Comparison of ENCODE assay signal across 1 cellular context in the genomic region with DNA sequence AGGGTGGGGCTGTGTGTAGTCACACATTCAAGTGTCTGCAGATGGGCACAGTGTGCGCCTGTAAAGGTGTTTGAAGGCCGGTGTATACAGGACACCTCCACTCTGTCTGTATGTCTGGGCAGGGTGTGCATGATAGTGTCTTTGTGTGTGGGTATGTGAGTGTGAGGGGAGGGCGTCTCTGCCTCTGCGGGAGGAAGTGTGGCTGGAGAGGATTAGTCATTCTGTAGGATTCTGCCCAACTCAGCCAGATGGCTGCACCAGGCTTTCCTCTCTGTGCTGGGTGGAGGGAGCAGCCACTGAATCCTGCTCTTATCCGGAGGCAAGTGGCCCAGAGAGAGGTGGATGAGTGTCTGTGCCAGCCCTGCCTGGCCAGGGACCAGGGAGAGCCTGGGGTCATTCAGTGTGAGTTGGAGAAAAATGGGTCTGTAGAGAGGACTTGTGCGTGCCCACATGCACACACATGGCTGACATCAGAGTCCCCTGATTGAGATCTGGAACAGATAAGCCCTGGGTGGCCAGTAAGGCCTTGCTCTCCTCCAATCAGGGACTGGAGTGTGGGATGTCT.
TF ChIP-seq lines count a peak whose summit lies in the region.

No MANE protein-coding gene starts in this region.

TF ChIP-seq in HEK293, 187 proteins besides CTCF, POLR2A, EP300 and RAD21 (continued from another document and continues in another):
- TF ChIP-seq PRDM4 (tag by site-specific recombination; IDR thresholded peaks at IDR 0.05), result peak; percentile 10; the same call in 1 of the 2 replicates
- TF ChIP-seq ZFHX2 (tag by site-specific recombination; conservative IDR thresholded peaks at IDR 0.05), result peak; percentile 81
- TF ChIP-seq GLIS2 (tag by site-specific recombination; IDR thresholded peaks at IDR 0.05), result peak; percentile 95
- TF ChIP-seq, protein P1, sequence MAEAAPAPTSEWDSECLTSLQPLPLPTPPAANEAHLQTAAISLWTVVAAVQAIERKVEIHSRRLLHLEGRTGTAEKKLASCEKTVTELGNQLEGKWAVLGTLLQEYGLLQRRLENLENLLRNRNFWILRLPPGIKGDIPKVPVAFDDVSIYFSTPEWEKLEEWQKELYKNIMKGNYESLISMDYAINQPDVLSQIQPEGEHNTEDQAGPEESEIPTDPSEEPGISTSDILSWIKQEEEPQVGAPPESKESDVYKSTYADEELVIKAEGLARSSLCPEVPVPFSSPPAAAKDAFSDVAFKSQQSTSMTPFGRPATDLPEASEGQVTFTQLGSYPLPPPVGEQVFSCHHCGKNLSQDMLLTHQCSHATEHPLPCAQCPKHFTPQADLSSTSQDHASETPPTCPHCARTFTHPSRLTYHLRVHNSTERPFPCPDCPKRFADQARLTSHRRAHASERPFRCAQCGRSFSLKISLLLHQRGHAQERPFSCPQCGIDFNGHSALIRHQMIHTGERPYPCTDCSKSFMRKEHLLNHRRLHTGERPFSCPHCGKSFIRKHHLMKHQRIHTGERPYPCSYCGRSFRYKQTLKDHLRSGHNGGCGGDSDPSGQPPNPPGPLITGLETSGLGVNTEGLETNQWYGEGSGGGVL (tag by site-specific recombination; IDR thresholded peaks at IDR 0.05), result peak; percentile 85
- TF ChIP-seq ZNF335 (tag by site-specific recombination; conservative IDR thresholded peaks at IDR 0.05), result peak; percentile 53
- peak; percentile 37; the same call in 1 of the 2 replicates for TF ChIP-seq KLF7 (tag by site-specific recombination; IDR thresholded peaks at IDR 0.05; ENCODE audit: borderline replicate concordance)
- no peak for TF ChIP-seq ZNF157 (tag by site-specific recombination; IDR thresholded peaks at IDR 0.05)
- TF ChIP-seq, protein P2, sequence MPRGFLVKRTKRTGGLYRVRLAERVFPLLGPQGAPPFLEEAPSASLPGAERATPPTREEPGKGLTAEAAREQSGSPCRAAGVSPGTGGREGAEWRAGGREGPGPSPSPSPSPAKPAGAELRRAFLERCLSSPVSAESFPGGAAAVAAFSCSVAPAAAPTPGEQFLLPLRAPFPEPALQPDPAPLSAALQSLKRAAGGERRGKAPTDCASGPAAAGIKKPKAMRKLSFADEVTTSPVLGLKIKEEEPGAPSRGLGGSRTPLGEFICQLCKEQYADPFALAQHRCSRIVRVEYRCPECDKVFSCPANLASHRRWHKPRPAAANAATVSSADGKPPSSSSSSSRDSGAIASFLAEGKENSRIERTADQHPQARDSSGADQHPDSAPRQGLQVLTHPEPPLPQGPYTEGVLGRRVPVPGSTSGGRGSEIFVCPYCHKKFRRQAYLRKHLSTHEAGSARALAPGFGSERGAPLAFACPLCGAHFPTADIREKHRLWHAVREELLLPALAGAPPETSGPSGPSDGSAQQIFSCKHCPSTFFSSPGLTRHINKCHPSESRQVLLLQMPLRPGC (tag by site-specific recombination; IDR thresholded peaks at IDR 0.05), result peak; percentile 99
- peak; percentile 26; the same call in 1 of the 2 replicates for TF ChIP-seq ZNF18 (tag by site-specific recombination; IDR thresholded peaks at IDR 0.05)
- no peak for TF ChIP-seq ZNF501 (tag by site-specific recombination; IDR thresholded peaks at IDR 0.05)
- peak; percentile 43; the same call in 1 of the 2 replicates for TF ChIP-seq ZNF2 (tag by site-specific recombination; IDR thresholded peaks at IDR 0.05)
- TF ChIP-seq ZEB2 (tag by site-specific recombination; IDR thresholded peaks at IDR 0.05), result peak; percentile 66
- TF ChIP-seq, protein P3, sequence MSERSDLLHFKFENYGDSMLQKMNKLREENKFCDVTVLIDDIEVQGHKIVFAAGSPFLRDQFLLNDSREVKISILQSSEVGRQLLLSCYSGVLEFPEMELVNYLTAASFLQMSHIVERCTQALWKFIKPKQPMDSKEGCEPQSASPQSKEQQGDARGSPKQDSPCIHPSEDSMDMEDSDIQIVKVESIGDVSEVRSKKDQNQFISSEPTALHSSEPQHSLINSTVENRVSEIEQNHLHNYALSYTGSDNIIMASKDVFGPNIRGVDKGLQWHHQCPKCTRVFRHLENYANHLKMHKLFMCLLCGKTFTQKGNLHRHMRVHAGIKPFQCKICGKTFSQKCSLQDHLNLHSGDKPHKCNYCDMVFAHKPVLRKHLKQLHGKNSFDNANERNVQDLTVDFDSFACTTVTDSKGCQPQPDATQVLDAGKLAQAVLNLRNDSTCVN (tag by site-specific recombination; optimal IDR thresholded peaks at IDR 0.05), result peak; percentile 1
- no peak for TF ChIP-seq ZNF184 (tag by site-specific recombination; IDR thresholded peaks at IDR 0.05)
- TF ChIP-seq WT1 (tag by site-specific recombination; IDR thresholded peaks at IDR 0.05), result peak; percentile 73
- TF ChIP-seq ZNF600 (tag by site-specific recombination; IDR thresholded peaks at IDR 0.05), result peak; percentile 97
- peak; percentile 80 for TF ChIP-seq ZBTB48 (tag by site-specific recombination; IDR thresholded peaks at IDR 0.05)
- peak; percentile 96 for TF ChIP-seq GLIS1 (tag by site-specific recombination; IDR thresholded peaks at IDR 0.05)
- TF ChIP-seq RBAK (tag by site-specific recombination; IDR thresholded peaks at IDR 0.05), result no peak
- 0 out of 2 replicates have a peak, but pooled peaks have one; percentile 68 for TF ChIP-seq ZFP37 (tag by site-specific recombination; IDR thresholded peaks at IDR 0.05)
- TF ChIP-seq ZBTB44 (tag by site-specific recombination; IDR thresholded peaks at IDR 0.05), result no peak
- peak; percentile 97 for TF ChIP-seq ZBTB17 (tag by site-specific recombination; IDR thresholded peaks at IDR 0.05)
- no peak for TF ChIP-seq ZNF843 (tag by site-specific recombination; IDR thresholded peaks at IDR 0.05)
- TF ChIP-seq IKZF3 (tag by site-specific recombination; IDR thresholded peaks at IDR 0.05), result no peak
- peak; percentile 77; the same call in 1 of the 2 replicates for TF ChIP-seq ZBTB20 (tag by site-specific recombination; IDR thresholded peaks at IDR 0.05)
- 0 out of 2 replicates have a peak, but pooled peaks have one; percentile 7 for TF ChIP-seq ZNF623 (tag by site-specific recombination; IDR thresholded peaks at IDR 0.05)
- peak; percentile 41; the same call in 1 of the 2 replicates for TF ChIP-seq ZIC2 (tag by site-specific recombination; IDR thresholded peaks at IDR 0.05)
- TF ChIP-seq, protein P4, sequence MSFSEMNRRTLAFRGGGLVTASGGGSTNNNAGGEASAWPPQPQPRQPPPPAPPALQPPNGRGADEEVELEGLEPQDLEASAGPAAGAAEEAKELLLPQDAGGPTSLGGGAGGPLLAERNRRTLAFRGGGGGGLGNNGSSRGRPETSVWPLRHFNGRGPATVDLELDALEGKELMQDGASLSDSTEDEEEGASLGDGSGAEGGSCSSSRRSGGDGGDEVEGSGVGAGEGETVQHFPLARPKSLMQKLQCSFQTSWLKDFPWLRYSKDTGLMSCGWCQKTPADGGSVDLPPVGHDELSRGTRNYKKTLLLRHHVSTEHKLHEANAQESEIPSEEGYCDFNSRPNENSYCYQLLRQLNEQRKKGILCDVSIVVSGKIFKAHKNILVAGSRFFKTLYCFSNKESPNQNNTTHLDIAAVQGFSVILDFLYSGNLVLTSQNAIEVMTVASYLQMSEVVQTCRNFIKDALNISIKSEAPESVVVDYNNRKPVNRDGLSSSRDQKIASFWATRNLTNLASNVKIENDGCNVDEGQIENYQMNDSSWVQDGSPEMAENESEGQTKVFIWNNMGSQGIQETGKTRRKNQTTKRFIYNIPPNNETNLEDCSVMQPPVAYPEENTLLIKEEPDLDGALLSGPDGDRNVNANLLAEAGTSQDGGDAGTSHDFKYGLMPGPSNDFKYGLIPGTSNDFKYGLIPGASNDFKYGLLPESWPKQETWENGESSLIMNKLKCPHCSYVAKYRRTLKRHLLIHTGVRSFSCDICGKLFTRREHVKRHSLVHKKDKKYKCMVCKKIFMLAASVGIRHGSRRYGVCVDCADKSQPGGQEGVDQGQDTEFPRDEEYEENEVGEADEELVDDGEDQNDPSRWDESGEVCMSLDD (tag by site-specific recombination; IDR thresholded peaks at IDR 0.05), result peak; percentile 50; the same call in 1 of the 2 replicates
- peak; percentile 80; the same call in 1 of the 2 replicates for TF ChIP-seq KLF8 (tag by site-specific recombination; IDR thresholded peaks at IDR 0.05)
- TF ChIP-seq ZNF664 (tag by site-specific recombination; IDR thresholded peaks at IDR 0.05), result no peak
- peak; percentile 61 for TF ChIP-seq ZNF692 (tag by site-specific recombination; IDR thresholded peaks at IDR 0.05)
- TF ChIP-seq, protein P5, sequence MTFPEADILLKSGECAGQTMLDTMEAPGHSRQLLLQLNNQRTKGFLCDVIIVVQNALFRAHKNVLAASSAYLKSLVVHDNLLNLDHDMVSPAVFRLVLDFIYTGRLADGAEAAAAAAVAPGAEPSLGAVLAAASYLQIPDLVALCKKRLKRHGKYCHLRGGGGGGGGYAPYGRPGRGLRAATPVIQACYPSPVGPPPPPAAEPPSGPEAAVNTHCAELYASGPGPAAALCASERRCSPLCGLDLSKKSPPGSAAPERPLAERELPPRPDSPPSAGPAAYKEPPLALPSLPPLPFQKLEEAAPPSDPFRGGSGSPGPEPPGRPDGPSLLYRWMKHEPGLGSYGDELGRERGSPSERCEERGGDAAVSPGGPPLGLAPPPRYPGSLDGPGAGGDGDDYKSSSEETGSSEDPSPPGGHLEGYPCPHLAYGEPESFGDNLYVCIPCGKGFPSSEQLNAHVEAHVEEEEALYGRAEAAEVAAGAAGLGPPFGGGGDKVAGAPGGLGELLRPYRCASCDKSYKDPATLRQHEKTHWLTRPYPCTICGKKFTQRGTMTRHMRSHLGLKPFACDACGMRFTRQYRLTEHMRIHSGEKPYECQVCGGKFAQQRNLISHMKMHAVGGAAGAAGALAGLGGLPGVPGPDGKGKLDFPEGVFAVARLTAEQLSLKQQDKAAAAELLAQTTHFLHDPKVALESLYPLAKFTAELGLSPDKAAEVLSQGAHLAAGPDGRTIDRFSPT (tag by site-specific recombination; IDR thresholded peaks at IDR 0.05), result peak; percentile 59
- peak; percentile 21; the same call in 1 of the 2 replicates for TF ChIP-seq ZNF558 (tag by site-specific recombination; IDR thresholded peaks at IDR 0.05)
- TF ChIP-seq ZNF449 (tag by site-specific recombination; IDR thresholded peaks at IDR 0.05), result peak; percentile 85
- no peak for TF ChIP-seq SCRT2 (tag by site-specific recombination; IDR thresholded peaks at IDR 0.05)
- 0 out of 2 replicates have a peak, but pooled peaks have one; percentile 14 for TF ChIP-seq GFI1B (tag by site-specific recombination; IDR thresholded peaks at IDR 0.05)
- peak; percentile 46; the same call in 1 of the 2 replicates for TF ChIP-seq KLF16 (tag by site-specific recombination; IDR thresholded peaks at IDR 0.05)
- TF ChIP-seq ZNF629 (tag by site-specific recombination; IDR thresholded peaks at IDR 0.05), result peak; percentile 73
